Comparison of ENCODE assay signal across 17 cellular contexts in genomic region chr20:37413354-37413753, GRCh38.
DNase-seq lines count a peak whose midpoint lies in the region; ATAC-seq lines count a peak whose summit lies in the region.
"Had no signal": no experiment of that assay in that cellular context is flagged by ENCODE, and none has a peak within 500 bp of the region (broad histone marks: within the 10 kb centered on the region; RNA-seq: fewer than 3 reads in every experiment).

No MANE protein-coding gene starts in this region.

- no peak overlapping the region for H3K9ac ChIP-seq in iPS-20b (ENCODE audit: low read depth, low read length)
- H3K9ac ChIP-seq: KMS-11 had no signal

- DNase-seq in stimulated activated naive CD8-positive, alpha-beta T cell treated with anti-CD3 and anti-CD28 coated beads, Interleukin-15, amount 100 ng/mL, for 72 hours, result no peak
- DNase-seq in stimulated activated naive CD8-positive, alpha-beta T cell treated with anti-CD3 and anti-CD28 coated beads, Interleukin-15, Interleukin-2, amounts not matched to agents 100 U/mL and 50 U/mL, for 24 hours, result no peak
- DNase-seq in T-helper 17 cell (no peak), Kasumi-1 (lab: John Stamatoyannopoulos, UW) (no peak), foreskin melanocyte (no peak)
- DNase-seq: DND-41, NCI-H1436, NCI-H1930, NCI-H526, PC-3, SIG-M5 had no signal

- no peaks in the 10 kb centered on the region for H3K9me3 Mint-ChIP-seq in stimulated activated naive CD8-positive, alpha-beta T cell treated with anti-CD3 and anti-CD28 coated beads, Interleukin-15, amount 100 ng/mL, for 72 hours

- H3K36me3 ChIP-seq in iPS-20b (ENCODE audit: insufficient read depth, low read depth, low read length), result no peaks in the 10 kb centered on the region

- H3K27me3 Mint-ChIP-seq in stimulated activated naive CD8-positive, alpha-beta T cell treated with anti-CD3 and anti-CD28 coated beads, Interleukin-15, amount 100 ng/mL, for 72 hours, result peaks cover 15% of the 10 kb centered on the region
- no peaks in the 10 kb centered on the region for H3K27me3 Mint-ChIP-seq in T-helper 17 cell

- peak overlapping the region; percentile 26; the same call in 1 of the 2 replicates for H3K4me3 ChIP-seq in iPS-20b (ENCODE audit: low read length)

- H3K4me1 ChIP-seq in iPS-20b (ENCODE audit: insufficient read depth, low read length), result peaks cover 22% of the 10 kb centered on the region

- ATAC-seq in stimulated activated naive CD8-positive, alpha-beta T cell treated with anti-CD3 and anti-CD28 coated beads, Interleukin-15, amount 100 ng/mL, for 72 hours, result no peak
- no peak for ATAC-seq in stimulated activated naive CD8-positive, alpha-beta T cell treated with anti-CD3 and anti-CD28 coated beads, Interleukin-15, Interleukin-2, amounts not matched to agents 100 U/mL and 50 U/mL, for 24 hours
- no peak for ATAC-seq in T-helper 17 cell
- no peak for ATAC-seq in HG03135 (IDR thresholded peaks at IDR 0.05; ENCODE audit: unreplicated experiment)
- ATAC-seq: HCT116, PC-3, SK-N-SH treated with all-trans-retinoic acid at 6 μM for 48 hours had no signal

- peak overlapping the region in 1 of 2 donors; percentile 44 for H3K27ac Mint-ChIP-seq in stimulated activated naive CD8-positive, alpha-beta T cell treated with anti-CD3 and anti-CD28 coated beads, Interleukin-15, amount 100 ng/mL, for 72 hours
- H3K27ac Mint-ChIP-seq in T-helper 17 cell, result no peak overlapping the region

- H3K9me3 ChIP-seq in T-helper 17 cell (ENCODE audit: control insufficient read depth, low read length, poor library complexity, severe bottlenecking) (no peaks in the 10 kb centered on the region), iPS-20b (ENCODE audit: insufficient read depth, low read depth, low read length) (no peaks in the 10 kb centered on the region)

- H3K4me3 Mint-ChIP-seq in stimulated activated naive CD8-positive, alpha-beta T cell treated with anti-CD3 and anti-CD28 coated beads, Interleukin-15, amount 100 ng/mL, for 72 hours, result peak overlapping the region; percentile 10 to 13
- peak overlapping the region; percentile 36 for H3K4me3 Mint-ChIP-seq in T-helper 17 cell

- H3K36me3 Mint-ChIP-seq in T-helper 17 cell (ENCODE audit: low read depth), result peaks cover 8% of the 10 kb centered on the region

- H3K27me3 ChIP-seq in iPS-20b (ENCODE audit: insufficient read depth, low read length), result peaks cover 45% of the 10 kb centered on the region

- no peak overlapping the region for H3K27ac ChIP-seq in iPS-20b (ENCODE audit: low read length)
- H3K27ac ChIP-seq: C4-2B, KMS-11 had no signal

- peaks cover 9% of the 10 kb centered on the region for H3K4me1 Mint-ChIP-seq in stimulated activated naive CD8-positive, alpha-beta T cell treated with anti-CD3 and anti-CD28 coated beads, Interleukin-15, amount 100 ng/mL, for 72 hours
- H3K4me1 Mint-ChIP-seq in T-helper 17 cell, result peaks cover 14% of the 10 kb centered on the region
